Comparison of ENCODE assay signal across 1 cellular context in the genomic region with DNA sequence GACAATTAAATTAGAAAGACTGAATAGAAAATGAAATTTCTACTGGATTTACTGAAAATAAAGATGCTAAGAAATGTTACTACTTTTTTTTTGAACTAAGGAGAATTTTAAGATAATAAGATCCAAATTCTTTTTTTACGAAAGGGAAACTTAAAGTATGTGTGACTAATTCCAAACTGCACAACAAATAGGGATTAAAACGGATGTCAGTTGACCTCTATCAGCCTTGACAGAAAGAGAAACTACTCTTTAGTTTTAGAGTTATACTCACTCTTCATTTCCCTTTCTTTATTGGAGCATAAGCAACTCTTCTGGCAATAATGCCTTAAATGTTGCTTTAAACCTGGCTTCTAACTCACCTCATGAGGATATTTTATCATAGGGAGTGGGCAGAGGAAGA.
TF ChIP-seq lines count a peak whose summit lies in the region.

No MANE protein-coding gene starts in this region.

TF ChIP-seq in IMR-90, 13 proteins besides CTCF, POLR2A, EP300 and RAD21:
- TF ChIP-seq MAFK (IDR thresholded peaks at IDR 0.05; ENCODE audit: low read depth, low read length) (no peak), CEBPB (IDR thresholded peaks at IDR 0.05; ENCODE audit: low read depth, low read length) (no peak), CHD1 (IDR thresholded peaks at IDR 0.05; ENCODE audit: low read depth, low read length) (no peak), MAZ (IDR thresholded peaks at IDR 0.05; ENCODE audit: borderline replicate concordance, low read depth, low read length) (no peak), NFE2L2 (IDR thresholded peaks at IDR 0.05; ENCODE audit: low read depth, low read length) (no peak), RFX5 (IDR thresholded peaks at IDR 0.05; ENCODE audit: low read depth, low read length) (no peak), BHLHE40 (IDR thresholded peaks at IDR 0.05; ENCODE audit: low read depth, low read length) (no peak), MXI1 (IDR thresholded peaks at IDR 0.05; ENCODE audit: borderline replicate concordance, low read depth, low read length) (no peak), SMC3 (IDR thresholded peaks at IDR 0.05; ENCODE audit: low read depth, low read length) (no peak), FOS (IDR thresholded peaks at IDR 0.05; ENCODE audit: low read depth, low read length) (no peak), RCOR1 (IDR thresholded peaks at IDR 0.05; ENCODE audit: insufficient replicate concordance, low read length) (no peak)
- TF ChIP-seq, protein P1, sequence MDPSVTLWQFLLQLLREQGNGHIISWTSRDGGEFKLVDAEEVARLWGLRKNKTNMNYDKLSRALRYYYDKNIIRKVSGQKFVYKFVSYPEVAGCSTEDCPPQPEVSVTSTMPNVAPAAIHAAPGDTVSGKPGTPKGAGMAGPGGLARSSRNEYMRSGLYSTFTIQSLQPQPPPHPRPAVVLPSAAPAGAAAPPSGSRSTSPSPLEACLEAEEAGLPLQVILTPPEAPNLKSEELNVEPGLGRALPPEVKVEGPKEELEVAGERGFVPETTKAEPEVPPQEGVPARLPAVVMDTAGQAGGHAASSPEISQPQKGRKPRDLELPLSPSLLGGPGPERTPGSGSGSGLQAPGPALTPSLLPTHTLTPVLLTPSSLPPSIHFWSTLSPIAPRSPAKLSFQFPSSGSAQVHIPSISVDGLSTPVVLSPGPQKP (IDR thresholded peaks at IDR 0.05; ENCODE audit: borderline replicate concordance, low read depth, low read length): no peak
- TF ChIP-seq, protein P2, sequence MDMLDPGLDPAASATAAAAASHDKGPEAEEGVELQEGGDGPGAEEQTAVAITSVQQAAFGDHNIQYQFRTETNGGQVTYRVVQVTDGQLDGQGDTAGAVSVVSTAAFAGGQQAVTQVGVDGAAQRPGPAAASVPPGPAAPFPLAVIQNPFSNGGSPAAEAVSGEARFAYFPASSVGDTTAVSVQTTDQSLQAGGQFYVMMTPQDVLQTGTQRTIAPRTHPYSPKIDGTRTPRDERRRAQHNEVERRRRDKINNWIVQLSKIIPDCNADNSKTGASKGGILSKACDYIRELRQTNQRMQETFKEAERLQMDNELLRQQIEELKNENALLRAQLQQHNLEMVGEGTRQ (IDR thresholded peaks at IDR 0.05; ENCODE audit: low read depth, low read length): no peak
